Comparison of ENCODE assay signal across 17 cellular contexts in the genomic region with DNA sequence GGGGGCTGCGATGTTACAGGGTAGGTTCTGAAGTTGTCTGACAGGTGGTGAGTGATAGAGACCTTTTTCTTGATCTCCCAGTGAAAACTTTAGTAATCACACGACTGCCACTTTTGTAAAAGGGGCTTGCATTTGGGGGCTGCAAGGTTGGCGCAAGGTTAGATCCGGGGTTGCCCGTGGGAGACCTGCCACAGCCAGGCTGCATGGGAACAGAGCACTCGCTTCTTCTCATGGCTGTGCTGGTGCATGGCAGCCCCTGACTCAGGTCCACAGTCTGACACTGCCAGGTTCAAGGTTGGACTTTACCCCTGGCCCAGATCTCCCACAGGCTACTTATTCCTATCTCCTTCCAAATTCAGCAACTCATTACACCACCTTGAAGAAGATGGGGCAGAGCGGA.
DNase-seq lines count a peak whose midpoint lies in the region; ATAC-seq and TF ChIP-seq lines count a peak whose summit lies in the region.
"Had no signal": no experiment of that assay in that cellular context is flagged by ENCODE, and none has a peak within 500 bp of the region (broad histone marks: within the 10 kb centered on the region; RNA-seq: fewer than 3 reads in every experiment).

No MANE protein-coding gene starts in this region.

- DNase-seq in astrocyte of the hippocampus (ENCODE audit: low read depth, low spot score): peak; percentile 9
- peak; percentile 55 for DNase-seq in esophagus muscularis mucosa (ENCODE audit: extremely low spot score)
- peak; percentile 71 for DNase-seq in osteocyte (ENCODE audit: extremely low spot score, unreplicated experiment)
- DNase-seq in aorta: no peak
- no peak for DNase-seq in suprapubic skin (ENCODE audit: low spot score in 2 of 2)
- no peak for DNase-seq in DMS79 treated with DMSO at 0.1 percent for 48 hours (lab: John Stamatoyannopoulos, UW)
- no peak for DNase-seq in NK-92 (lab: John Stamatoyannopoulos, UW; ENCODE audit: unreplicated experiment)
- DNase-seq: C1 segment of cervical spinal cord; Calu3; CD4-positive, alpha-beta memory T cell; COR-L47; DMS53; DND-41; GOT3; H7; HCEC 1CT had no signal

- H3K27me3 ChIP-seq in esophagus muscularis mucosa: no peaks in the 10 kb centered on the region
- H3K27me3 ChIP-seq in aorta (ENCODE audit: control insufficient read depth in 1 of 2, insufficient read depth in 2 of 2, low read length in 1 of 2): no peaks in the 10 kb centered on the region
- peaks cover 3% of the 10 kb centered on the region for H3K27me3 ChIP-seq in suprapubic skin

- H3K9me3 Mint-ChIP-seq in osteocyte (ENCODE audit: unreplicated experiment): peaks cover 2% of the 10 kb centered on the region

- no peaks in the 10 kb centered on the region for H3K4me1 ChIP-seq in esophagus muscularis mucosa
- H3K4me1 ChIP-seq in aorta (ENCODE audit: control insufficient read depth in 1 of 2, insufficient read depth in 2 of 2, low read length in 2 of 2): no peaks in the 10 kb centered on the region
- no peaks in the 10 kb centered on the region for H3K4me1 ChIP-seq in suprapubic skin

- 78% methylated on average over 7 of the region's 7 CpGs for WGBS in esophagus muscularis mucosa
- WGBS in aorta, 2 donors: 75 to 88% methylated on average over 7 of the region's 7 CpGs
- WGBS in suprapubic skin: 81% methylated on average over 7 of the region's 7 CpGs

- H3K4me3 ChIP-seq in esophagus muscularis mucosa (no peak overlapping the region), aorta (ENCODE audit: low read length in 2 of 2) (no peak overlapping the region), suprapubic skin (no peak overlapping the region)

- H3K9me3 ChIP-seq in esophagus muscularis mucosa (no peaks in the 10 kb centered on the region), aorta (ENCODE audit: control insufficient read depth, low read length) (no peaks in the 10 kb centered on the region), suprapubic skin (no peaks in the 10 kb centered on the region)

- intact Hi-C loops in esophagus muscularis mucosa (cut with DNase I): no loop called here
- intact Hi-C loops in aorta (cut with DNase I): no loop called here

- TF ChIP-seq EP300 in esophagus muscularis mucosa (IDR thresholded peaks at IDR 0.05) (no peak), suprapubic skin (IDR thresholded peaks at IDR 0.05) (no peak)

- H3K27ac ChIP-seq in esophagus muscularis mucosa (replicated peaks in 1 of 4) (no peak overlapping the region), aorta (ENCODE audit: low read depth in 1 of 2, low read length in 2 of 2) (no peak overlapping the region), suprapubic skin (no peak overlapping the region)

- TF ChIP-seq CTCF in esophagus muscularis mucosa (IDR thresholded peaks at IDR 0.05) (no peak), osteocyte (IDR thresholded peaks at IDR 0.05) (no peak), suprapubic skin (IDR thresholded peaks at IDR 0.05) (no peak)

- no peaks in the 10 kb centered on the region for H3K36me3 Mint-ChIP-seq in osteocyte (ENCODE audit: unreplicated experiment)
- H3K36me3 Mint-ChIP-seq: CD4-positive, alpha-beta memory T cell had no signal

- H3K36me3 ChIP-seq in esophagus muscularis mucosa: no peaks in the 10 kb centered on the region
- H3K36me3 ChIP-seq in aorta (ENCODE audit: control insufficient read depth in 1 of 2, insufficient read depth in 2 of 2, low read length in 1 of 2): no peaks in the 10 kb centered on the region
- no peaks in the 10 kb centered on the region for H3K36me3 ChIP-seq in suprapubic skin

- ATAC-seq in aorta (ENCODE audit: low FRiP score) (peak; percentile 37), SK-N-SH treated with all-trans-retinoic acid at 6 μM for 48 hours (no peak)

- H3K27ac Mint-ChIP-seq in osteocyte (ENCODE audit: unreplicated experiment): no peak overlapping the region
- H3K27ac Mint-ChIP-seq: CD4-positive, alpha-beta memory T cell had no signal

- H3K4me1 Mint-ChIP-seq in osteocyte (ENCODE audit: unreplicated experiment): no peaks in the 10 kb centered on the region

- no peaks in the 10 kb centered on the region for H3K27me3 Mint-ChIP-seq in osteocyte (ENCODE audit: unreplicated experiment)
- H3K27me3 Mint-ChIP-seq: CD4-positive, alpha-beta memory T cell had no signal

- no peak for TF ChIP-seq POLR2A in esophagus muscularis mucosa (IDR thresholded peaks at IDR 0.05; ENCODE audit: low read depth)
- TF ChIP-seq POLR2A in suprapubic skin (IDR thresholded peaks at IDR 0.05): no peak

- H3K4me3 Mint-ChIP-seq in osteocyte (ENCODE audit: unreplicated experiment): no peak overlapping the region
- H3K4me3 Mint-ChIP-seq: CD4-positive, alpha-beta memory T cell had no signal

TF ChIP-seq in SK-N-SH treated with all-trans-retinoic acid at 6 μM for 48 hours, 23 proteins besides CTCF, POLR2A, EP300 and RAD21:
- TF ChIP-seq CSRNP3 (CRISPR knock-in tag; IDR thresholded peaks at IDR 0.05): no peak
- no peak for TF ChIP-seq CSDC2 (CRISPR knock-in tag; IDR thresholded peaks at IDR 0.05)
- no peak for TF ChIP-seq ZFP30 (CRISPR knock-in tag; IDR thresholded peaks at IDR 0.05)
- no peak for TF ChIP-seq ZNF70 (CRISPR knock-in tag; IDR thresholded peaks at IDR 0.05)
- TF ChIP-seq PATZ1 (CRISPR knock-in tag; IDR thresholded peaks at IDR 0.05; ENCODE audit: borderline replicate concordance): no peak

Comparison
In these comparisons a context has a peak if more than half of its experiments do, and no peak if none do; other contexts are left out.
1. DNase-seq: peak in astrocyte of the hippocampus (single experiment), esophagus muscularis mucosa (single experiment) and osteocyte (single experiment); none in aorta (0 of 2), suprapubic skin (0 of 2), DMS79 treated with DMSO at 0.1 percent for 48 hours (single experiment) and NK-92 (single experiment).